ENCODE assay signal across 1 cellular context in the genomic region with DNA sequence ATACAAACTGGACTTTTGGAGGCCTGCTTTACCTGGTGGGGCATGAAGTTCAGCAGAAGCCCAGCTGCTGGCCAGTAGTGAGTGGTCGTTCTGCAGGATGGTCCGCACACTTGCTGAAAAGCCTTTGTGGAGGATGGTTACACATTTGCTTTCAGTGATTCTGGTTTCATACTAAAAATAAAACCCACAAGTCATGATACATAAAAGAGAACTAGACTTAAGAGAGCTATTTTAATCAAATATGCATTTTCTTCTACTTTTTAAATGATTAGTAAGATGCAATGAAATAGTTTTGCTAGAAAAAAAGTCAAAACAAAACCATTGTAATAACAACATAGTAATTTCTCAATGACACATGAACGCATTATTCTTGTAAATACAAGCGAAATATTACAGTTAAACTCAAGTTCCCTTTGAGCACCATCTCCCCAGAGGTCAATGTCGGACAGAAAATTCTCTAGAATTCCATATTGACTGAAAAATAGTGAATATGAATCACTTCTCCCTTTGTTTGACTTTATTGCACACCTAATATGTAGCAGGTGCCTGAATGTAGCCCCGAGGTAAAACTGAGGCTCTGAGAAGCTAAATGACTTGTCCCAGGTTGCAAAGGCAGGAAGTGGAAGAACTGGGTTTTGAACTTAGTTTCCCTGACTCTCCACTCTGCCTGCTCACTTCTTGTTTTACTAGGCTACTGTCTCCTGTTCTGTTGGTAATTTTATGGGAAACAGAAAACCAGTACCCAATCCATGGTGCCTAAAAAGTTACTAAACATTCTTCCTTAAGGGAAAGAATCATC.
TF ChIP-seq lines count a peak whose summit lies in the region.

No MANE protein-coding gene starts in this region.

TF ChIP-seq in GM12878, 131 proteins besides CTCF, POLR2A, EP300 and RAD21 (continued from another document):
- TF ChIP-seq, protein P1, sequence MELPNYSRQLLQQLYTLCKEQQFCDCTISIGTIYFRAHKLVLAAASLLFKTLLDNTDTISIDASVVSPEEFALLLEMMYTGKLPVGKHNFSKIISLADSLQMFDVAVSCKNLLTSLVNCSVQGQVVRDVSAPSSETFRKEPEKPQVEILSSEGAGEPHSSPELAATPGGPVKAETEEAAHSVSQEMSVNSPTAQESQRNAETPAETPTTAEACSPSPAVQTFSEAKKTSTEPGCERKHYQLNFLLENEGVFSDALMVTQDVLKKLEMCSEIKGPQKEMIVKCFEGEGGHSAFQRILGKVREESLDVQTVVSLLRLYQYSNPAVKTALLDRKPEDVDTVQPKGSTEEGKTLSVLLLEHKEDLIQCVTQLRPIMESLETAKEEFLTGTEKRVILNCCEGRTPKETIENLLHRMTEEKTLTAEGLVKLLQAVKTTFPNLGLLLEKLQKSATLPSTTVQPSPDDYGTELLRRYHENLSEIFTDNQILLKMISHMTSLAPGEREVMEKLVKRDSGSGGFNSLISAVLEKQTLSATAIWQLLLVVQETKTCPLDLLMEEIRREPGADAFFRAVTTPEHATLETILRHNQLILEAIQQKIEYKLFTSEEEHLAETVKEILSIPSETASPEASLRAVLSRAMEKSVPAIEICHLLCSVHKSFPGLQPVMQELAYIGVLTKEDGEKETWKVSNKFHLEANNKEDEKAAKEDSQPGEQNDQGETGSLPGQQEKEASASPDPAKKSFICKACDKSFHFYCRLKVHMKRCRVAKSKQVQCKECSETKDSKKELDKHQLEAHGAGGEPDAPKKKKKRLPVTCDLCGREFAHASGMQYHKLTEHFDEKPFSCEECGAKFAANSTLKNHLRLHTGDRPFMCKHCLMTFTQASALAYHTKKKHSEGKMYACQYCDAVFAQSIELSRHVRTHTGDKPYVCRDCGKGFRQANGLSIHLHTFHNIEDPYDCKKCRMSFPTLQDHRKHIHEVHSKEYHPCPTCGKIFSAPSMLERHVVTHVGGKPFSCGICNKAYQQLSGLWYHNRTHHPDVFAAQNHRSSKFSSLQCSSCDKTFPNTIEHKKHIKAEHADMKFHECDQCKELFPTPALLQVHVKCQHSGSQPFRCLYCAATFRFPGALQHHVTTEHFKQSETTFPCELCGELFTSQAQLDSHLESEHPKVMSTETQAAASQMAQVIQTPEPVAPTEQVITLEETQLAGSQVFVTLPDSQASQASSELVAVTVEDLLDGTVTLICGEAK (IDR thresholded peaks at IDR 0.05; ENCODE audit: borderline replicate concordance), result no peak
- TF ChIP-seq WRNIP1 (IDR thresholded peaks at IDR 0.05; ENCODE audit: borderline replicate concordance, low read depth, low read length), result no peak
- no peak for TF ChIP-seq RAD51 (IDR thresholded peaks at IDR 0.05)
- TF ChIP-seq, protein P2, sequence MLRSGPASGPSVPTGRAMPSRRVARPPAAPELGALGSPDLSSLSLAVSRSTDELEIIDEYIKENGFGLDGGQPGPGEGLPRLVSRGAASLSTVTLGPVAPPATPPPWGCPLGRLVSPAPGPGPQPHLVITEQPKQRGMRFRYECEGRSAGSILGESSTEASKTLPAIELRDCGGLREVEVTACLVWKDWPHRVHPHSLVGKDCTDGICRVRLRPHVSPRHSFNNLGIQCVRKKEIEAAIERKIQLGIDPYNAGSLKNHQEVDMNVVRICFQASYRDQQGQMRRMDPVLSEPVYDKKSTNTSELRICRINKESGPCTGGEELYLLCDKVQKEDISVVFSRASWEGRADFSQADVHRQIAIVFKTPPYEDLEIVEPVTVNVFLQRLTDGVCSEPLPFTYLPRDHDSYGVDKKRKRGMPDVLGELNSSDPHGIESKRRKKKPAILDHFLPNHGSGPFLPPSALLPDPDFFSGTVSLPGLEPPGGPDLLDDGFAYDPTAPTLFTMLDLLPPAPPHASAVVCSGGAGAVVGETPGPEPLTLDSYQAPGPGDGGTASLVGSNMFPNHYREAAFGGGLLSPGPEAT (IDR thresholded peaks at IDR 0.05; ENCODE audit: low read depth), result no peak
- no peak for TF ChIP-seq ZNF384 (IDR thresholded peaks at IDR 0.05; ENCODE audit: borderline replicate concordance, low read depth, low read length)
- TF ChIP-seq CHD1 (IDR thresholded peaks at IDR 0.05; ENCODE audit: low read depth, low read length), result no peak
- TF ChIP-seq, protein P3, sequence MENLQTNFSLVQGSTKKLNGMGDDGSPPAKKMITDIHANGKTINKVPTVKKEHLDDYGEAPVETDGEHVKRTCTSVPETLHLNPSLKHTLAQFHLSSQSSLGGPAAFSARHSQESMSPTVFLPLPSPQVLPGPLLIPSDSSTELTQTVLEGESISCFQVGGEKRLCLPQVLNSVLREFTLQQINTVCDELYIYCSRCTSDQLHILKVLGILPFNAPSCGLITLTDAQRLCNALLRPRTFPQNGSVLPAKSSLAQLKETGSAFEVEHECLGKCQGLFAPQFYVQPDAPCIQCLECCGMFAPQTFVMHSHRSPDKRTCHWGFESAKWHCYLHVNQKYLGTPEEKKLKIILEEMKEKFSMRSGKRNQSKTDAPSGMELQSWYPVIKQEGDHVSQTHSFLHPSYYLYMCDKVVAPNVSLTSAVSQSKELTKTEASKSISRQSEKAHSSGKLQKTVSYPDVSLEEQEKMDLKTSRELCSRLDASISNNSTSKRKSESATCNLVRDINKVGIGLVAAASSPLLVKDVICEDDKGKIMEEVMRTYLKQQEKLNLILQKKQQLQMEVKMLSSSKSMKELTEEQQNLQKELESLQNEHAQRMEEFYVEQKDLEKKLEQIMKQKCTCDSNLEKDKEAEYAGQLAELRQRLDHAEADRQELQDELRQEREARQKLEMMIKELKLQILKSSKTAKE (IDR thresholded peaks at IDR 0.05; ENCODE audit: low read depth, poor library complexity, severe bottlenecking), result no peak
- TF ChIP-seq KAT2A (conservative IDR thresholded peaks at IDR 0.05; ENCODE audit: control insufficient read depth, low read depth, low read length), result no peak
- TF ChIP-seq, protein P4, sequence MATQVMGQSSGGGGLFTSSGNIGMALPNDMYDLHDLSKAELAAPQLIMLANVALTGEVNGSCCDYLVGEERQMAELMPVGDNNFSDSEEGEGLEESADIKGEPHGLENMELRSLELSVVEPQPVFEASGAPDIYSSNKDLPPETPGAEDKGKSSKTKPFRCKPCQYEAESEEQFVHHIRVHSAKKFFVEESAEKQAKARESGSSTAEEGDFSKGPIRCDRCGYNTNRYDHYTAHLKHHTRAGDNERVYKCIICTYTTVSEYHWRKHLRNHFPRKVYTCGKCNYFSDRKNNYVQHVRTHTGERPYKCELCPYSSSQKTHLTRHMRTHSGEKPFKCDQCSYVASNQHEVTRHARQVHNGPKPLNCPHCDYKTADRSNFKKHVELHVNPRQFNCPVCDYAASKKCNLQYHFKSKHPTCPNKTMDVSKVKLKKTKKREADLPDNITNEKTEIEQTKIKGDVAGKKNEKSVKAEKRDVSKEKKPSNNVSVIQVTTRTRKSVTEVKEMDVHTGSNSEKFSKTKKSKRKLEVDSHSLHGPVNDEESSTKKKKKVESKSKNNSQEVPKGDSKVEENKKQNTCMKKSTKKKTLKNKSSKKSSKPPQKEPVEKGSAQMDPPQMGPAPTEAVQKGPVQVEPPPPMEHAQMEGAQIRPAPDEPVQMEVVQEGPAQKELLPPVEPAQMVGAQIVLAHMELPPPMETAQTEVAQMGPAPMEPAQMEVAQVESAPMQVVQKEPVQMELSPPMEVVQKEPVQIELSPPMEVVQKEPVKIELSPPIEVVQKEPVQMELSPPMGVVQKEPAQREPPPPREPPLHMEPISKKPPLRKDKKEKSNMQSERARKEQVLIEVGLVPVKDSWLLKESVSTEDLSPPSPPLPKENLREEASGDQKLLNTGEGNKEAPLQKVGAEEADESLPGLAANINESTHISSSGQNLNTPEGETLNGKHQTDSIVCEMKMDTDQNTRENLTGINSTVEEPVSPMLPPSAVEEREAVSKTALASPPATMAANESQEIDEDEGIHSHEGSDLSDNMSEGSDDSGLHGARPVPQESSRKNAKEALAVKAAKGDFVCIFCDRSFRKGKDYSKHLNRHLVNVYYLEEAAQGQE (IDR thresholded peaks at IDR 0.05; ENCODE audit: low read depth, low read length), result no peak
- no peak for TF ChIP-seq HDAC2 (IDR thresholded peaks at IDR 0.05)
- TF ChIP-seq, protein P5, sequence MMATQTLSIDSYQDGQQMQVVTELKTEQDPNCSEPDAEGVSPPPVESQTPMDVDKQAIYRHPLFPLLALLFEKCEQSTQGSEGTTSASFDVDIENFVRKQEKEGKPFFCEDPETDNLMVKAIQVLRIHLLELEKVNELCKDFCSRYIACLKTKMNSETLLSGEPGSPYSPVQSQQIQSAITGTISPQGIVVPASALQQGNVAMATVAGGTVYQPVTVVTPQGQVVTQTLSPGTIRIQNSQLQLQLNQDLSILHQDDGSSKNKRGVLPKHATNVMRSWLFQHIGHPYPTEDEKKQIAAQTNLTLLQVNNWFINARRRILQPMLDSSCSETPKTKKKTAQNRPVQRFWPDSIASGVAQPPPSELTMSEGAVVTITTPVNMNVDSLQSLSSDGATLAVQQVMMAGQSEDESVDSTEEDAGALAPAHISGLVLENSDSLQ (IDR thresholded peaks at IDR 0.05), result no peak
- peak; percentile 40; the same call in 1 of the 2 replicates for TF ChIP-seq PML (IDR thresholded peaks at IDR 0.05; ENCODE audit: low read length)
- TF ChIP-seq, protein P6, sequence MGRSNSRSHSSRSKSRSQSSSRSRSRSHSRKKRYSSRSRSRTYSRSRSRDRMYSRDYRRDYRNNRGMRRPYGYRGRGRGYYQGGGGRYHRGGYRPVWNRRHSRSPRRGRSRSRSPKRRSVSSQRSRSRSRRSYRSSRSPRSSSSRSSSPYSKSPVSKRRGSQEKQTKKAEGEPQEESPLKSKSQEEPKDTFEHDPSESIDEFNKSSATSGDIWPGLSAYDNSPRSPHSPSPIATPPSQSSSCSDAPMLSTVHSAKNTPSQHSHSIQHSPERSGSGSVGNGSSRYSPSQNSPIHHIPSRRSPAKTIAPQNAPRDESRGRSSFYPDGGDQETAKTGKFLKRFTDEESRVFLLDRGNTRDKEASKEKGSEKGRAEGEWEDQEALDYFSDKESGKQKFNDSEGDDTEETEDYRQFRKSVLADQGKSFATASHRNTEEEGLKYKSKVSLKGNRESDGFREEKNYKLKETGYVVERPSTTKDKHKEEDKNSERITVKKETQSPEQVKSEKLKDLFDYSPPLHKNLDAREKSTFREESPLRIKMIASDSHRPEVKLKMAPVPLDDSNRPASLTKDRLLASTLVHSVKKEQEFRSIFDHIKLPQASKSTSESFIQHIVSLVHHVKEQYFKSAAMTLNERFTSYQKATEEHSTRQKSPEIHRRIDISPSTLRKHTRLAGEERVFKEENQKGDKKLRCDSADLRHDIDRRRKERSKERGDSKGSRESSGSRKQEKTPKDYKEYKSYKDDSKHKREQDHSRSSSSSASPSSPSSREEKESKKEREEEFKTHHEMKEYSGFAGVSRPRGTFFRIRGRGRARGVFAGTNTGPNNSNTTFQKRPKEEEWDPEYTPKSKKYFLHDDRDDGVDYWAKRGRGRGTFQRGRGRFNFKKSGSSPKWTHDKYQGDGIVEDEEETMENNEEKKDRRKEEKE (IDR thresholded peaks at IDR 0.05), result no peak
- peak; percentile 87 for TF ChIP-seq NFIC (IDR thresholded peaks at IDR 0.05; ENCODE audit: low read depth, low read length)
- TF ChIP-seq, protein P7, sequence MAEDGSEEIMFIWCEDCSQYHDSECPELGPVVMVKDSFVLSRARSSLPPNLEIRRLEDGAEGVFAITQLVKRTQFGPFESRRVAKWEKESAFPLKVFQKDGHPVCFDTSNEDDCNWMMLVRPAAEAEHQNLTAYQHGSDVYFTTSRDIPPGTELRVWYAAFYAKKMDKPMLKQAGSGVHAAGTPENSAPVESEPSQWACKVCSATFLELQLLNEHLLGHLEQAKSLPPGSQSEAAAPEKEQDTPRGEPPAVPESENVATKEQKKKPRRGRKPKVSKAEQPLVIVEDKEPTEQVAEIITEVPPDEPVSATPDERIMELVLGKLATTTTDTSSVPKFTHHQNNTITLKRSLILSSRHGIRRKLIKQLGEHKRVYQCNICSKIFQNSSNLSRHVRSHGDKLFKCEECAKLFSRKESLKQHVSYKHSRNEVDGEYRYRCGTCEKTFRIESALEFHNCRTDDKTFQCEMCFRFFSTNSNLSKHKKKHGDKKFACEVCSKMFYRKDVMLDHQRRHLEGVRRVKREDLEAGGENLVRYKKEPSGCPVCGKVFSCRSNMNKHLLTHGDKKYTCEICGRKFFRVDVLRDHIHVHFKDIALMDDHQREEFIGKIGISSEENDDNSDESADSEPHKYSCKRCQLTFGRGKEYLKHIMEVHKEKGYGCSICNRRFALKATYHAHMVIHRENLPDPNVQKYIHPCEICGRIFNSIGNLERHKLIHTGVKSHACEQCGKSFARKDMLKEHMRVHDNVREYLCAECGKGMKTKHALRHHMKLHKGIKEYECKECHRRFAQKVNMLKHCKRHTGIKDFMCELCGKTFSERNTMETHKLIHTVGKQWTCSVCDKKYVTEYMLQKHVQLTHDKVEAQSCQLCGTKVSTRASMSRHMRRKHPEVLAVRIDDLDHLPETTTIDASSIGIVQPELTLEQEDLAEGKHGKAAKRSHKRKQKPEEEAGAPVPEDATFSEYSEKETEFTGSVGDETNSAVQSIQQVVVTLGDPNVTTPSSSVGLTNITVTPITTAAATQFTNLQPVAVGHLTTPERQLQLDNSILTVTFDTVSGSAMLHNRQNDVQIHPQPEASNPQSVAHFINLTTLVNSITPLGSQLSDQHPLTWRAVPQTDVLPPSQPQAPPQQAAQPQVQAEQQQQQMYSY (CRISPR knock-in tag; IDR thresholded peaks at IDR 0.05), result no peak
- TF ChIP-seq STAT1 (conservative IDR thresholded peaks at IDR 0.05), result no peak
- TF ChIP-seq ETV6 (conservative IDR thresholded peaks at IDR 0.05 in 1 of 2, IDR thresholded peaks at IDR 0.05 in 1 of 2; ENCODE audit: borderline replicate concordance in 1 of 2, low read depth in 1 of 2), result no peak
- no peak for TF ChIP-seq HDGF (IDR thresholded peaks at IDR 0.05)
- peak; percentile 82 for TF ChIP-seq RUNX3 (IDR thresholded peaks at IDR 0.05; ENCODE audit: low read length)
TF ChIP-seq in GM12878: peak in this region for 9.
